ENCODE assay signal across 1 cellular context in the genomic region with DNA sequence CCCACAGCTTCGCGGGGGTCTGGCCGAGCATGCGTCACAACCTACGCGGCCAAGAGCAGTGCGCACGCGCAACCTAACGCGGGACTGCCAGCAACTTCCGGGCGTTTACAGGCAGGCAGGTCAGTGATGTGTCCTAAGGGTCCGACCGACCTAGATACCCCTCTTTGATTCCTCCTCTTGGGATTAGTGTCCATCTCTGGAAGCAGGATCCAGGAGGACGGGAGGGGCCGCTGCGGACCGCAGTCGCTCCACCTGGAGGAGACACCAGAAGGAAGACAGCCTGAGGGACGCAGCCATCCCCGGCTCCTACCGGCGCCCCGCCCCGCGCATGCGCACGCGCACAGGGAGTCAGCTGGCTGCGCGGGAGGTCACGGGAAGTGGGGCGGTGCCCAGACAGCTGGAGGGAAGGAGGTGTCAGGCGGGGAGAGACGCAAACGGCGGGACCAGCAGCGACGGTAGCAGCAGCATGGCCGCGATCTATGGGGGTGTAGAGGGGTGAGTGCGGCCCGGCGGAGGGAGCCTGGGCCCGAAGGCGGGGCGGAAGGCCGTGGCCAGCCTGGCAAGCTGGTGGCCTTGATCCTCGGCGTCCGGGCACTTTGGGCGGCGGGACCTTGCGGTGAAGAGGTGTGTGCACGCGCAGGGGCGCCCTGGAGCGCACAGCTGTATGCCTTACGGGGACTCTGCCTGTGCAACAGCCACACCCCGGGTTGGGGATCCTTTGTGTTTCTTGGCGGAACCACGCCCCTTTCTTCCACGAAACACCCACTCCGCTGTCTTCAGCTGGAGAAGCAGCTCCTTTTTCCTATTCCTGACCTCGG.
TF ChIP-seq lines count a peak whose summit lies in the region.

A gene (plus strand): TSS at position 431 of the 818 bp plus-strand sequence. CDS start 36 bp downstream, at position 467.

TF ChIP-seq in WTC11, 78 proteins besides CTCF, POLR2A, EP300 and RAD21 (continued from another document and continues in another):
- TF ChIP-seq, protein P1, sequence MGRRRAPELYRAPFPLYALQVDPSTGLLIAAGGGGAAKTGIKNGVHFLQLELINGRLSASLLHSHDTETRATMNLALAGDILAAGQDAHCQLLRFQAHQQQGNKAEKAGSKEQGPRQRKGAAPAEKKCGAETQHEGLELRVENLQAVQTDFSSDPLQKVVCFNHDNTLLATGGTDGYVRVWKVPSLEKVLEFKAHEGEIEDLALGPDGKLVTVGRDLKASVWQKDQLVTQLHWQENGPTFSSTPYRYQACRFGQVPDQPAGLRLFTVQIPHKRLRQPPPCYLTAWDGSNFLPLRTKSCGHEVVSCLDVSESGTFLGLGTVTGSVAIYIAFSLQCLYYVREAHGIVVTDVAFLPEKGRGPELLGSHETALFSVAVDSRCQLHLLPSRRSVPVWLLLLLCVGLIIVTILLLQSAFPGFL (CRISPR knock-in tag; IDR thresholded peaks at IDR 0.05; ENCODE audit: borderline replicate concordance) = no peak
- TF ChIP-seq CREB1 (CRISPR knock-in tag; IDR thresholded peaks at IDR 0.05) (peak; percentile 69; the same call in 1 of the 2 replicates), TP53 (CRISPR knock-in tag; IDR thresholded peaks at IDR 0.05) (peak; percentile 77; the same call in 1 of the 2 replicates), ZNF121 (CRISPR knock-in tag; IDR thresholded peaks at IDR 0.05) (no peak), NFYB (CRISPR knock-in tag; conservative IDR thresholded peaks at IDR 0.05; ENCODE audit: low read depth) (peak; percentile 29; the same call in 1 of the 2 replicates), GTF2I (CRISPR knock-in tag; conservative IDR thresholded peaks at IDR 0.05) (no peak), RORB (CRISPR knock-in tag; IDR thresholded peaks at IDR 0.05) (no peak), SMAD3 (CRISPR knock-in tag; IDR thresholded peaks at IDR 0.05; ENCODE audit: borderline replicate concordance) (no peak; the same call in 1 of the 2 replicates), ZNF317 (CRISPR knock-in tag; IDR thresholded peaks at IDR 0.05; ENCODE audit: borderline replicate concordance, low read depth) (no peak), NFATC4 (CRISPR knock-in tag; IDR thresholded peaks at IDR 0.05) (no peak), KAT7 (CRISPR knock-in tag; IDR thresholded peaks at IDR 0.05; ENCODE audit: borderline replicate concordance) (no peak), FOXP1 (CRISPR knock-in tag; IDR thresholded peaks at IDR 0.05; ENCODE audit: borderline replicate concordance) (peak; percentile 88), JUN (CRISPR knock-in tag; IDR thresholded peaks at IDR 0.05) (no peak; the same call in none of the 2 replicates)
- TF ChIP-seq, protein P2, sequence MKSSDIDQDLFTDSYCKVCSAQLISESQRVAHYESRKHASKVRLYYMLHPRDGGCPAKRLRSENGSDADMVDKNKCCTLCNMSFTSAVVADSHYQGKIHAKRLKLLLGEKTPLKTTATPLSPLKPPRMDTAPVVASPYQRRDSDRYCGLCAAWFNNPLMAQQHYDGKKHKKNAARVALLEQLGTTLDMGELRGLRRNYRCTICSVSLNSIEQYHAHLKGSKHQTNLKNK (CRISPR knock-in tag; IDR thresholded peaks at IDR 0.05) = 0 out of 2 replicates have a peak, but pooled peaks have one; percentile 37
- TF ChIP-seq, protein P3, sequence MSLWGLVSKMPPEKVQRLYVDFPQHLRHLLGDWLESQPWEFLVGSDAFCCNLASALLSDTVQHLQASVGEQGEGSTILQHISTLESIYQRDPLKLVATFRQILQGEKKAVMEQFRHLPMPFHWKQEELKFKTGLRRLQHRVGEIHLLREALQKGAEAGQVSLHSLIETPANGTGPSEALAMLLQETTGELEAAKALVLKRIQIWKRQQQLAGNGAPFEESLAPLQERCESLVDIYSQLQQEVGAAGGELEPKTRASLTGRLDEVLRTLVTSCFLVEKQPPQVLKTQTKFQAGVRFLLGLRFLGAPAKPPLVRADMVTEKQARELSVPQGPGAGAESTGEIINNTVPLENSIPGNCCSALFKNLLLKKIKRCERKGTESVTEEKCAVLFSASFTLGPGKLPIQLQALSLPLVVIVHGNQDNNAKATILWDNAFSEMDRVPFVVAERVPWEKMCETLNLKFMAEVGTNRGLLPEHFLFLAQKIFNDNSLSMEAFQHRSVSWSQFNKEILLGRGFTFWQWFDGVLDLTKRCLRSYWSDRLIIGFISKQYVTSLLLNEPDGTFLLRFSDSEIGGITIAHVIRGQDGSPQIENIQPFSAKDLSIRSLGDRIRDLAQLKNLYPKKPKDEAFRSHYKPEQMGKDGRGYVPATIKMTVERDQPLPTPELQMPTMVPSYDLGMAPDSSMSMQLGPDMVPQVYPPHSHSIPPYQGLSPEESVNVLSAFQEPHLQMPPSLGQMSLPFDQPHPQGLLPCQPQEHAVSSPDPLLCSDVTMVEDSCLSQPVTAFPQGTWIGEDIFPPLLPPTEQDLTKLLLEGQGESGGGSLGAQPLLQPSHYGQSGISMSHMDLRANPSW (CRISPR knock-in tag; conservative IDR thresholded peaks at IDR 0.05; ENCODE audit: low read depth) = no peak
- TF ChIP-seq, protein P4, sequence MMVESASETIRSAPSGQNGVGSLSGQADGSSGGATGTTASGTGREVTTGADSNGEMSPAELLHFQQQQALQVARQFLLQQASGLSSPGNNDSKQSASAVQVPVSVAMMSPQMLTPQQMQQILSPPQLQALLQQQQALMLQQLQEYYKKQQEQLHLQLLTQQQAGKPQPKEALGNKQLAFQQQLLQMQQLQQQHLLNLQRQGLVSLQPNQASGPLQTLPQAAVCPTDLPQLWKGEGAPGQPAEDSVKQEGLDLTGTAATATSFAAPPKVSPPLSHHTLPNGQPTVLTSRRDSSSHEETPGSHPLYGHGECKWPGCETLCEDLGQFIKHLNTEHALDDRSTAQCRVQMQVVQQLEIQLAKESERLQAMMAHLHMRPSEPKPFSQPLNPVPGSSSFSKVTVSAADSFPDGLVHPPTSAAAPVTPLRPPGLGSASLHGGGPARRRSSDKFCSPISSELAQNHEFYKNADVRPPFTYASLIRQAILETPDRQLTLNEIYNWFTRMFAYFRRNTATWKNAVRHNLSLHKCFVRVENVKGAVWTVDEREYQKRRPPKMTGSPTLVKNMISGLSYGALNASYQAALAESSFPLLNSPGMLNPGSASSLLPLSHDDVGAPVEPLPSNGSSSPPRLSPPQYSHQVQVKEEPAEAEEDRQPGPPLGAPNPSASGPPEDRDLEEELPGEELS (CRISPR knock-in tag; IDR thresholded peaks at IDR 0.05) = peak; percentile 96
- TF ChIP-seq, protein P5, sequence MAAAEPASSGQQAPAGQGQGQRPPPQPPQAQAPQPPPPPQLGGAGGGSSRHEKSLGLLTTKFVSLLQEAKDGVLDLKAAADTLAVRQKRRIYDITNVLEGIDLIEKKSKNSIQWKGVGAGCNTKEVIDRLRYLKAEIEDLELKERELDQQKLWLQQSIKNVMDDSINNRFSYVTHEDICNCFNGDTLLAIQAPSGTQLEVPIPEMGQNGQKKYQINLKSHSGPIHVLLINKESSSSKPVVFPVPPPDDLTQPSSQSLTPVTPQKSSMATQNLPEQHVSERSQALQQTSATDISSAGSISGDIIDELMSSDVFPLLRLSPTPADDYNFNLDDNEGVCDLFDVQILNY (CRISPR knock-in tag; IDR thresholded peaks at IDR 0.05) = peak; percentile 58; the same call in 1 of the 2 replicates
- TF ChIP-seq, protein P6, sequence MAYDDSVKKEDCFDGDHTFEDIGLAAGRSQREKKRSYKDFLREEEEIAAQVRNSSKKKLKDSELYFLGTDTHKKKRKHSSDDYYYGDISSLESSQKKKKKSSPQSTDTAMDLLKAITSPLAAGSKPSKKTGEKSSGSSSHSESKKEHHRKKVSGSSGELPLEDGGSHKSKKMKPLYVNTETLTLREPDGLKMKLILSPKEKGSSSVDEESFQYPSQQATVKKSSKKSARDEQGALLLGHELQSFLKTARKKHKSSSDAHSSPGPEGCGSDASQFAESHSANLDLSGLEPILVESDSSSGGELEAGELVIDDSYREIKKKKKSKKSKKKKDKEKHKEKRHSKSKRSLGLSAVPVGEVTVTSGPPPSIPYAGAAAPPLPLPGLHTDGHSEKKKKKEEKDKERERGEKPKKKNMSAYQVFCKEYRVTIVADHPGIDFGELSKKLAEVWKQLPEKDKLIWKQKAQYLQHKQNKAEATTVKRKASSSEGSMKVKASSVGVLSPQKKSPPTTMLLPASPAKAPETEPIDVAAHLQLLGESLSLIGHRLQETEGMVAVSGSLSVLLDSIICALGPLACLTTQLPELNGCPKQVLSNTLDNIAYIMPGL (CRISPR knock-in tag; IDR thresholded peaks at IDR 0.05) = peak; percentile 54; the same call in 1 of the 2 replicates
- TF ChIP-seq, protein P7, sequence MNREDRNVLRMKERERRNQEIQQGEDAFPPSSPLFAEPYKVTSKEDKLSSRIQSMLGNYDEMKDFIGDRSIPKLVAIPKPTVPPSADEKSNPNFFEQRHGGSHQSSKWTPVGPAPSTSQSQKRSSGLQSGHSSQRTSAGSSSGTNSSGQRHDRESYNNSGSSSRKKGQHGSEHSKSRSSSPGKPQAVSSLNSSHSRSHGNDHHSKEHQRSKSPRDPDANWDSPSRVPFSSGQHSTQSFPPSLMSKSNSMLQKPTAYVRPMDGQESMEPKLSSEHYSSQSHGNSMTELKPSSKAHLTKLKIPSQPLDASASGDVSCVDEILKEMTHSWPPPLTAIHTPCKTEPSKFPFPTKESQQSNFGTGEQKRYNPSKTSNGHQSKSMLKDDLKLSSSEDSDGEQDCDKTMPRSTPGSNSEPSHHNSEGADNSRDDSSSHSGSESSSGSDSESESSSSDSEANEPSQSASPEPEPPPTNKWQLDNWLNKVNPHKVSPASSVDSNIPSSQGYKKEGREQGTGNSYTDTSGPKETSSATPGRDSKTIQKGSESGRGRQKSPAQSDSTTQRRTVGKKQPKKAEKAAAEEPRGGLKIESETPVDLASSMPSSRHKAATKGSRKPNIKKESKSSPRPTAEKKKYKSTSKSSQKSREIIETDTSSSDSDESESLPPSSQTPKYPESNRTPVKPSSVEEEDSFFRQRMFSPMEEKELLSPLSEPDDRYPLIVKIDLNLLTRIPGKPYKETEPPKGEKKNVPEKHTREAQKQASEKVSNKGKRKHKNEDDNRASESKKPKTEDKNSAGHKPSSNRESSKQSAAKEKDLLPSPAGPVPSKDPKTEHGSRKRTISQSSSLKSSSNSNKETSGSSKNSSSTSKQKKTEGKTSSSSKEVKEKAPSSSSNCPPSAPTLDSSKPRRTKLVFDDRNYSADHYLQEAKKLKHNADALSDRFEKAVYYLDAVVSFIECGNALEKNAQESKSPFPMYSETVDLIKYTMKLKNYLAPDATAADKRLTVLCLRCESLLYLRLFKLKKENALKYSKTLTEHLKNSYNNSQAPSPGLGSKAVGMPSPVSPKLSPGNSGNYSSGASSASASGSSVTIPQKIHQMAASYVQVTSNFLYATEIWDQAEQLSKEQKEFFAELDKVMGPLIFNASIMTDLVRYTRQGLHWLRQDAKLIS (CRISPR knock-in tag; IDR thresholded peaks at IDR 0.05; ENCODE audit: borderline replicate concordance) = no peak
- TF ChIP-seq, protein P8, sequence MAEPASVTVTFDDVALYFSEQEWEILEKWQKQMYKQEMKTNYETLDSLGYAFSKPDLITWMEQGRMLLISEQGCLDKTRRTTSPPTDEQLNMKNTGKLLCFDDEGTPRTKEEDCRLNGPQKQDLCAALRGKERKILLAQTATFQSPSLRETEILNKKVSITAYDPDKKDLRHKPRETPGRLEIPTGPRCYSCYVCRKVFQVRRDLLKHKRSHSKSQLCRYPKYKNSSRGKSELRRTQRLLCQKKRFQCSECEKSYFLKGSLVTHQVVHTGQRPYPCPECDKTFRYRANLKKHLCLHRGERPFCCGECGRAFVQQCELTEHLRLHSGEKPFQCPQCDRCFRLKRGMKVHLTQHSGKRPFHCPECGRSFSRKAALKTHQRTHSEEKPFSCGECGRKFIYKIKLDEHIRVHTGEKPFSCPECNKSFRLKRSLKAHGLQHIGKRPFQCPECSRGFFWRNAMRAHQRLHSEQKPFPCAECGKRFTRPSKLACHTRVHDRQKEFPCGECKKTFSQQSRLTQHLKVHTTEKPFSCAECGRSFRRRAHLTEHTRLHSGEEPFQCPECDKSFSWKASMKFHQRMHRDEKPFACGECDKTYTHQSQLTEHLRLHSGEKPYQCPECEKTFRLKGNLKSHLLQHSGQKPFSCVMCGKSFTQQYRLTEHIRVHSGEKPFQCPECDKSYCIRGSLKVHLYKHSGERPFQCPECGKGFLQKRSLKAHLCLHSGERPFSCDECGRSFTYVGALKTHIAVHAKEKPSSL (CRISPR knock-in tag; conservative IDR thresholded peaks at IDR 0.05) = no peak
- TF ChIP-seq, protein P9, sequence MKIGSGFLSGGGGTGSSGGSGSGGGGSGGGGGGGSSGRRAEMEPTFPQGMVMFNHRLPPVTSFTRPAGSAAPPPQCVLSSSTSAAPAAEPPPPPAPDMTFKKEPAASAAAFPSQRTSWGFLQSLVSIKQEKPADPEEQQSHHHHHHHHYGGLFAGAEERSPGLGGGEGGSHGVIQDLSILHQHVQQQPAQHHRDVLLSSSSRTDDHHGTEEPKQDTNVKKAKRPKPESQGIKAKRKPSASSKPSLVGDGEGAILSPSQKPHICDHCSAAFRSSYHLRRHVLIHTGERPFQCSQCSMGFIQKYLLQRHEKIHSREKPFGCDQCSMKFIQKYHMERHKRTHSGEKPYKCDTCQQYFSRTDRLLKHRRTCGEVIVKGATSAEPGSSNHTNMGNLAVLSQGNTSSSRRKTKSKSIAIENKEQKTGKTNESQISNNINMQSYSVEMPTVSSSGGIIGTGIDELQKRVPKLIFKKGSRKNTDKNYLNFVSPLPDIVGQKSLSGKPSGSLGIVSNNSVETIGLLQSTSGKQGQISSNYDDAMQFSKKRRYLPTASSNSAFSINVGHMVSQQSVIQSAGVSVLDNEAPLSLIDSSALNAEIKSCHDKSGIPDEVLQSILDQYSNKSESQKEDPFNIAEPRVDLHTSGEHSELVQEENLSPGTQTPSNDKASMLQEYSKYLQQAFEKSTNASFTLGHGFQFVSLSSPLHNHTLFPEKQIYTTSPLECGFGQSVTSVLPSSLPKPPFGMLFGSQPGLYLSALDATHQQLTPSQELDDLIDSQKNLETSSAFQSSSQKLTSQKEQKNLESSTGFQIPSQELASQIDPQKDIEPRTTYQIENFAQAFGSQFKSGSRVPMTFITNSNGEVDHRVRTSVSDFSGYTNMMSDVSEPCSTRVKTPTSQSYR (CRISPR knock-in tag; IDR thresholded peaks at IDR 0.05) = 0 out of 2 replicates have a peak, but pooled peaks have one; percentile 34
- TF ChIP-seq, protein P10, sequence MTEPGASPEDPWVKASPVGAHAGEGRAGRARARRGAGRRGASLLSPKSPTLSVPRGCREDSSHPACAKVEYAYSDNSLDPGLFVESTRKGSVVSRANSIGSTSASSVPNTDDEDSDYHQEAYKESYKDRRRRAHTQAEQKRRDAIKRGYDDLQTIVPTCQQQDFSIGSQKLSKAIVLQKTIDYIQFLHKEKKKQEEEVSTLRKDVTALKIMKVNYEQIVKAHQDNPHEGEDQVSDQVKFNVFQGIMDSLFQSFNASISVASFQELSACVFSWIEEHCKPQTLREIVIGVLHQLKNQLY (CRISPR knock-in tag; IDR thresholded peaks at IDR 0.05) = 0 out of 2 replicates have a peak, but pooled peaks have one; percentile 3
- TF ChIP-seq, protein P11, sequence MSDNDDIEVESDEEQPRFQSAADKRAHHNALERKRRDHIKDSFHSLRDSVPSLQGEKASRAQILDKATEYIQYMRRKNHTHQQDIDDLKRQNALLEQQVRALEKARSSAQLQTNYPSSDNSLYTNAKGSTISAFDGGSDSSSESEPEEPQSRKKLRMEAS (CRISPR knock-in tag; IDR thresholded peaks at IDR 0.05) = peak; percentile 93
- TF ChIP-seq, protein P12, sequence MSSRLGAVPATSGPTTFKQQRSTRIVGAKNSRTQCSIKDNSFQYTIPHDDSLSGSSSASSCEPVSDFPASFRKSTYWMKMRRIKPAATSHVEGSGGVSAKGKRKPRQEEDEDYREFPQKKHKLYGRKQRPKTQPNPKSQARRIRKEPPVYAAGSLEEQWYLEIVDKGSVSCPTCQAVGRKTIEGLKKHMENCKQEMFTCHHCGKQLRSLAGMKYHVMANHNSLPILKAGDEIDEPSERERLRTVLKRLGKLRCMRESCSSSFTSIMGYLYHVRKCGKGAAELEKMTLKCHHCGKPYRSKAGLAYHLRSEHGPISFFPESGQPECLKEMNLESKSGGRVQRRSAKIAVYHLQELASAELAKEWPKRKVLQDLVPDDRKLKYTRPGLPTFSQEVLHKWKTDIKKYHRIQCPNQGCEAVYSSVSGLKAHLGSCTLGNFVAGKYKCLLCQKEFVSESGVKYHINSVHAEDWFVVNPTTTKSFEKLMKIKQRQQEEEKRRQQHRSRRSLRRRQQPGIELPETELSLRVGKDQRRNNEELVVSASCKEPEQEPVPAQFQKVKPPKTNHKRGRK (CRISPR knock-in tag; IDR thresholded peaks at IDR 0.05; ENCODE audit: borderline replicate concordance) = 0 out of 2 replicates have a peak, but pooled peaks have one; percentile 31
